In the genomic region with DNA sequence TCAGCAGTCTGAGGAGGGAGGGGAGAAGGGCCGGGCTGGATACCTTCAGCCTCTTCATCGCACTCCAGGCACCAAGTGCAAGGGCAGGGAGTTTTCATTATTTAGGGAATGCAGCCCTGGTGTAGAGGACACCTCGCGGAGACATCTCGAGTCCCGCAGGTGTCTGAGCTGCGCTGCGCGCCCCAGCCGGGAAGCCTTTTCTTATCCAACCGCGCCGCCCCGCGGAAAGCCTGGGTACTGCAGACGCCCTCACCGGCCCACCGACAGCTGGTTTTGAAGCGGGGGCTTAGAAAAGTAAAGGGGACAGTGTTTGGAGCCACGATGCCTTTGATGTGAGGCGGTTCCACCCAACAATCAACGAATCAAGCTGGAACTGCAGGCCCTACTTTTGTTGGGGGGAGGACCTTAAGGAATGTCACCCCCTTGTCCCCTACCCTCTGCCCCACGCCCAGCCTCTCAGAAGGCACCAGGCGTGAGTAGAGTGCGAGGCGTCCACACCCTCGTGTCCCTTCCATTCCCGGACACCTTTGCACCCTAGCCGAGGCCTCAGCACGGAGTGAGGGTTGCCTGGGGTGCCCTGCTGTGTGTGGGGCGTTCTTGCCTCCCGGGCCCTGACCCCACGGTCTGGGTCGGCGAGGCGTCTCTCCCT, we compare ENCODE assay signal across 1 cellular context.
TF ChIP-seq lines count a peak whose summit lies in the region.

No MANE protein-coding gene starts in this region.

TF ChIP-seq in K562, 482 proteins besides CTCF, POLR2A, EP300 and RAD21 (continued from another document):
- TF ChIP-seq DEAF1 (CRISPR knock-in tag; IDR thresholded peaks at IDR 0.05) (peak; percentile 78), ZBED1 (IDR thresholded peaks at IDR 0.05) (no peak), MBD2 (IDR thresholded peaks at IDR 0.05; ENCODE audit: borderline replicate concordance, low read depth) (no peak), ADNP (tag; IDR thresholded peaks at IDR 0.05) (no peak), PCBP2 (IDR thresholded peaks at IDR 0.05; ENCODE audit: low read depth, low read length, poor library complexity, severe bottlenecking) (no peak), TEAD2 (tag; IDR thresholded peaks at IDR 0.05) (no peak), SMC3 (conservative IDR thresholded peaks at IDR 0.05; ENCODE audit: insufficient read depth, low read depth, low read length) (peak; percentile 80), CC2D1A (IDR thresholded peaks at IDR 0.05) (peak; percentile 47; the same call in 1 of the 2 replicates), TCF7 (IDR thresholded peaks at IDR 0.05; ENCODE audit: borderline replicate concordance) (no peak), ATF7 (IDR thresholded peaks at IDR 0.05) (no peak), MYC (IDR thresholded peaks at IDR 0.05; ENCODE audit: low read depth, low read length) (0 out of 2 replicates have a peak, but pooled peaks have one; percentile 17), MYC (CRISPR knock-in tag; IDR thresholded peaks at IDR 0.05; ENCODE audit: borderline replicate concordance, low read depth) (no peak), ZNF12 (CRISPR knock-in tag; IDR thresholded peaks at IDR 0.05) (no peak), CCAR2 (IDR thresholded peaks at IDR 0.05; ENCODE audit: low read depth, low read length) (no peak), ZFPM2 (CRISPR knock-in tag; IDR thresholded peaks at IDR 0.05) (no peak), HES1 (IDR thresholded peaks at IDR 0.05; ENCODE audit: low read depth) (no peak), E2F6 (IDR thresholded peaks at IDR 0.05; ENCODE audit: borderline replicate concordance in 1 of 2, extremely low read depth in 1 of 2, insufficient read depth in 1 of 2, insufficient read length in 1 of 2, low read depth in 1 of 2, low read length in 1 of 2, poor library complexity in 1 of 2, severe bottlenecking in 1 of 2) (peak in 1 of 2 experiments; percentile 37), E2F5 (CRISPR knock-in tag; IDR thresholded peaks at IDR 0.05) (no peak), STAG1 (CRISPR knock-in tag; IDR thresholded peaks at IDR 0.05; ENCODE audit: borderline replicate concordance) (peak; percentile 87), CTBP1 (IDR thresholded peaks at IDR 0.05; ENCODE audit: borderline replicate concordance) (no peak), ARID2 (IDR thresholded peaks at IDR 0.05) (0 out of 2 replicates have a peak, but pooled peaks have one; percentile 57), CREB3L1 (IDR thresholded peaks at IDR 0.05; ENCODE audit: borderline replicate concordance, low read depth) (no peak), ZNF133 (CRISPR knock-in tag; IDR thresholded peaks at IDR 0.05) (no peak), USF1 (CRISPR knock-in tag; IDR thresholded peaks at IDR 0.05) (no peak), ZNF695 (CRISPR knock-in tag; IDR thresholded peaks at IDR 0.05) (no peak), ZNF507 (tag; conservative IDR thresholded peaks at IDR 0.05) (no peak), KHSRP (IDR thresholded peaks at IDR 0.05) (no peak), ZNF75A (CRISPR knock-in tag; IDR thresholded peaks at IDR 0.05) (no peak), ZNF444 (CRISPR knock-in tag; IDR thresholded peaks at IDR 0.05) (no peak)
- TF ChIP-seq, protein P1, sequence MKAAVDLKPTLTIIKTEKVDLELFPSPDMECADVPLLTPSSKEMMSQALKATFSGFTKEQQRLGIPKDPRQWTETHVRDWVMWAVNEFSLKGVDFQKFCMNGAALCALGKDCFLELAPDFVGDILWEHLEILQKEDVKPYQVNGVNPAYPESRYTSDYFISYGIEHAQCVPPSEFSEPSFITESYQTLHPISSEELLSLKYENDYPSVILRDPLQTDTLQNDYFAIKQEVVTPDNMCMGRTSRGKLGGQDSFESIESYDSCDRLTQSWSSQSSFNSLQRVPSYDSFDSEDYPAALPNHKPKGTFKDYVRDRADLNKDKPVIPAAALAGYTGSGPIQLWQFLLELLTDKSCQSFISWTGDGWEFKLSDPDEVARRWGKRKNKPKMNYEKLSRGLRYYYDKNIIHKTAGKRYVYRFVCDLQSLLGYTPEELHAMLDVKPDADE (conservative IDR thresholded peaks at IDR 0.05; ENCODE audit: control insufficient read depth, low read depth, low read length): no peak
- TF ChIP-seq, protein P2, sequence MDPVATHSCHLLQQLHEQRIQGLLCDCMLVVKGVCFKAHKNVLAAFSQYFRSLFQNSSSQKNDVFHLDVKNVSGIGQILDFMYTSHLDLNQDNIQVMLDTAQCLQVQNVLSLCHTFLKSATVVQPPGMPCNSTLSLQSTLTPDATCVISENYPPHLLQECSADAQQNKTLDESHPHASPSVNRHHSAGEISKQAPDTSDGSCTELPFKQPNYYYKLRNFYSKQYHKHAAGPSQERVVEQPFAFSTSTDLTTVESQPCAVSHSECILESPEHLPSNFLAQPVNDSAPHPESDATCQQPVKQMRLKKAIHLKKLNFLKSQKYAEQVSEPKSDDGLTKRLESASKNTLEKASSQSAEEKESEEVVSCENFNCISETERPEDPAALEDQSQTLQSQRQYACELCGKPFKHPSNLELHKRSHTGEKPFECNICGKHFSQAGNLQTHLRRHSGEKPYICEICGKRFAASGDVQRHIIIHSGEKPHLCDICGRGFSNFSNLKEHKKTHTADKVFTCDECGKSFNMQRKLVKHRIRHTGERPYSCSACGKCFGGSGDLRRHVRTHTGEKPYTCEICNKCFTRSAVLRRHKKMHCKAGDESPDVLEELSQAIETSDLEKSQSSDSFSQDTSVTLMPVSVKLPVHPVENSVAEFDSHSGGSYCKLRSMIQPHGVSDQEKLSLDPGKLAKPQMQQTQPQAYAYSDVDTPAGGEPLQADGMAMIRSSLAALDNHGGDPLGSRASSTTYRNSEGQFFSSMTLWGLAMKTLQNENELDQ (CRISPR knock-in tag; IDR thresholded peaks at IDR 0.05; ENCODE audit: borderline replicate concordance): no peak
- TF ChIP-seq, protein P3, sequence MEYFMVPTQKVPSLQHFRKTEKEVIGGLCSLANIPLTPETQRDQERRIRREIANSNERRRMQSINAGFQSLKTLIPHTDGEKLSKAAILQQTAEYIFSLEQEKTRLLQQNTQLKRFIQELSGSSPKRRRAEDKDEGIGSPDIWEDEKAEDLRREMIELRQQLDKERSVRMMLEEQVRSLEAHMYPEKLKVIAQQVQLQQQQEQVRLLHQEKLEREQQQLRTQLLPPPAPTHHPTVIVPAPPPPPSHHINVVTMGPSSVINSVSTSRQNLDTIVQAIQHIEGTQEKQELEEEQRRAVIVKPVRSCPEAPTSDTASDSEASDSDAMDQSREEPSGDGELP (CRISPR knock-in tag; IDR thresholded peaks at IDR 0.05; ENCODE audit: borderline replicate concordance): peak; percentile 58; the same call in 1 of the 2 replicates
